17 cellular contexts compared by ENCODE assay signal in genomic region chr13:83340170-83340569, GRCh38.
DNase-seq lines count a peak whose midpoint lies in the region; ATAC-seq and TF ChIP-seq lines count a peak whose summit lies in the region.
"Had no signal": no experiment of that assay in that cellular context is flagged by ENCODE, and none has a peak within 500 bp of the region (broad histone marks: within the 10 kb centered on the region; RNA-seq: fewer than 3 reads in every experiment).

No MANE protein-coding gene starts in this region.

- H3K27ac Mint-ChIP-seq in activated CD4-positive, alpha-beta memory T cell treated with anti-CD3 and anti-CD28 coated beads for 36 hours, result no peak overlapping the region
- H3K27ac Mint-ChIP-seq: CD8-positive, alpha-beta T cell; H9 had no signal

- H3K4me1 Mint-ChIP-seq in activated CD4-positive, alpha-beta memory T cell treated with anti-CD3 and anti-CD28 coated beads for 36 hours (ENCODE audit: low read depth), result no peaks in the 10 kb centered on the region
- H3K4me1 Mint-ChIP-seq: H9 had no signal

- H3K27me3 Mint-ChIP-seq in activated CD4-positive, alpha-beta memory T cell treated with anti-CD3 and anti-CD28 coated beads for 36 hours, result no peaks in the 10 kb centered on the region

- CTCF ChIA-PET in HEK293T (lab: Yijun Ruan, JAX), result no interaction called here
- CTCF ChIA-PET in activated CD4-positive, alpha-beta memory T cell treated with anti-CD3 and anti-CD28 coated beads for 36 hours (lab: Charles Lee), result no interaction called here

- H3K27ac ChIP-seq in VCaP (no peak overlapping the region), coronary artery (no peak overlapping the region)
- H3K27ac ChIP-seq: SJCRH30 had no signal

- POLR2A ChIA-PET in HEK293T (lab: Yijun Ruan, JAX), result no interaction called here
- POLR2A ChIA-PET in activated CD4-positive, alpha-beta memory T cell treated with anti-CD3 and anti-CD28 coated beads for 36 hours (lab: Charles Lee), result no interaction called here

- peaks cover 6% of the 10 kb centered on the region for H3K9me3 Mint-ChIP-seq in activated CD4-positive, alpha-beta memory T cell treated with anti-CD3 and anti-CD28 coated beads for 36 hours

- no peaks in the 10 kb centered on the region for H3K36me3 Mint-ChIP-seq in activated CD4-positive, alpha-beta memory T cell treated with anti-CD3 and anti-CD28 coated beads for 36 hours
- H3K36me3 Mint-ChIP-seq: CD8-positive, alpha-beta T cell had no signal

- DNase-seq in DMS53 (lab: John Stamatoyannopoulos, UW), result peak; percentile 45
- no peak for DNase-seq in HEK293T (ENCODE audit: extremely low spot score)
- DNase-seq in NCI-H69 (lab: John Stamatoyannopoulos, UW), result peak; percentile 3
- DNase-seq in coronary artery (ENCODE audit: low spot score), result no peak
- no peak for DNase-seq in central memory CD4-positive, alpha-beta T cell
- no peak for DNase-seq in activated CD4-positive, alpha-beta memory T cell treated with anti-CD3 and anti-CD28 coated beads for 36 hours
- DNase-seq: CD8-positive, alpha-beta T cell; GF-D8; H9; IMR-90; Kasumi-1; NCI-H1092; NCI-H146; SJCRH30; SW 1271 had no signal

- TF ChIP-seq CTCF in VCaP (conservative IDR thresholded peaks at IDR 0.05) (peak; percentile 58), coronary artery (IDR thresholded peaks at IDR 0.05) (no peak)

- intact Hi-C loops in activated CD4-positive, alpha-beta memory T cell treated with anti-CD3 and anti-CD28 coated beads for 36 hours (cut with micrococcal nuclease), result no loop called here

- no peak for ATAC-seq in GM21381 (IDR thresholded peaks at IDR 0.05; ENCODE audit: unreplicated experiment)
- ATAC-seq: CD8-positive, alpha-beta T cell had no signal

- no peak overlapping the region for H3K4me3 Mint-ChIP-seq in activated CD4-positive, alpha-beta memory T cell treated with anti-CD3 and anti-CD28 coated beads for 36 hours
- H3K4me3 Mint-ChIP-seq: CD8-positive, alpha-beta T cell; H9 had no signal

- H3K4me3 ChIP-seq in coronary artery, result no peak overlapping the region
- H3K4me3 ChIP-seq: SJCRH30 had no signal

TF ChIP-seq in HEK293T, 16 proteins besides CTCF, POLR2A, EP300 and RAD21:
- TF ChIP-seq NFRKB (IDR thresholded peaks at IDR 0.05) (no peak), BHLHE40 (IDR thresholded peaks at IDR 0.05; ENCODE audit: borderline replicate concordance) (no peak), ELF4 (IDR thresholded peaks at IDR 0.05) (no peak), FOXA1 (IDR thresholded peaks at IDR 0.05) (no peak), CTBP1 (IDR thresholded peaks at IDR 0.05; ENCODE audit: borderline replicate concordance) (no peak), FOXK2 (IDR thresholded peaks at IDR 0.05) (no peak), PKNOX1 (IDR thresholded peaks at IDR 0.05) (peak; percentile 76; the same call in 1 of the 2 replicates)

Comparison
In these comparisons a context has a peak if more than half of its experiments do, and no peak if none do; other contexts are left out.
1. DNase-seq: peak in DMS53 (single experiment) and NCI-H69 (single experiment); none in HEK293T (single experiment), coronary artery (single experiment), central memory CD4-positive, alpha-beta T cell (single experiment) and activated CD4-positive, alpha-beta memory T cell treated with anti-CD3 and anti-CD28 coated beads for 36 hours (single experiment).